Comparison of ENCODE assay signal across 2 cellular contexts in genomic region chr11:114606802-114607075, GRCh38.
TF ChIP-seq lines count a peak whose summit lies in the region.

No MANE protein-coding gene starts in this region.

TF ChIP-seq in GM12878, 131 proteins besides CTCF, POLR2A, EP300 and RAD21:
- TF ChIP-seq ZNF687 (IDR thresholded peaks at IDR 0.05) (peak; percentile 39; the same call in 1 of the 2 replicates), PRDM15 (CRISPR knock-in tag; IDR thresholded peaks at IDR 0.05) (peak; percentile 84), ZBTB4 (CRISPR knock-in tag; IDR thresholded peaks at IDR 0.05) (peak; percentile 16; the same call in 1 of the 2 replicates), SREBF1 (IDR thresholded peaks at IDR 0.05; ENCODE audit: low read length) (peak; percentile 59), ZNF24 (IDR thresholded peaks at IDR 0.05) (peak; percentile 98), PAX5 (IDR thresholded peaks at IDR 0.05; ENCODE audit: borderline replicate concordance, low read depth, low read length) (peak; percentile 25; the same call in 1 of the 2 replicates), ZNF217 (IDR thresholded peaks at IDR 0.05) (0 out of 2 replicates have a peak, but pooled peaks have one; percentile 62), CBFB (IDR thresholded peaks at IDR 0.05; ENCODE audit: low read depth) (0 out of 2 replicates have a peak, but pooled peaks have one; percentile 4)
TF ChIP-seq in GM12878: peak in this region for 8; not testable (repeated sequence) for 123.

TF ChIP-seq in K562, 482 proteins besides CTCF, POLR2A, EP300 and RAD21:
- TF ChIP-seq HMBOX1 (IDR thresholded peaks at IDR 0.05), result 0 out of 2 replicates have a peak, but pooled peaks have one; percentile 7
